Comparison of ENCODE assay signal across 32 cellular contexts in genomic region chr7:67732898-67733297, GRCh38.
"Had no signal": no experiment of that assay in that cellular context is flagged by ENCODE, and none has a peak within 500 bp of the region (broad histone marks: within the 10 kb centered on the region; RNA-seq: fewer than 3 reads in every experiment).

No MANE protein-coding gene starts in this region.

- H3K4me3 ChIP-seq: MG63 had no signal

- H3K27me3 ChIP-seq: MG63 had no signal

- H3K9me3 ChIP-seq: MG63 had no signal

- DNase-seq: Karpas-422, Kasumi-1, MG63, MM.1S, MV-4-11, NCI-H1048, NCI-H1092, NCI-H1092 treated with DMSO at 0.1 percent for 48 hours, NCI-H1417, NCI-H1417 treated with DMSO at 0.1 percent for 48 hours, NCI-H1436, NCI-H1436 treated with DMSO at 0.1 percent for 48 hours, NCI-H146, NCI-H1694, NCI-H1694 treated with DMSO at 0.1 percent for 48 hours, NCI-H187, NCI-H187 treated with DMSO at 0.1 percent for 48 hours, NCI-H2029, NCI-H2029 treated with DMSO at 0.1 percent for 48 hours, NCI-H2081, NCI-H2081 treated with DMSO at 0.1 percent for 48 hours, NCI-H2107, NCI-H2171, NCI-H2171 treated with DMSO at 0.1 percent for 48 hours, NCI-H2227 treated with DMSO at 0.1 percent for 48 hours, NCI-H226, NCI-H345, NCI-H446, NCI-H446 treated with DMSO at 0.1 percent for 48 hours, NCI-H510A, NCI-H510A treated with DMSO at 0.1 percent for 48 hours, NCI-H524 had no signal

- H3K36me3 ChIP-seq: MG63 had no signal
